Comparison of ENCODE assay signal across 10 cellular contexts in the genomic region with DNA sequence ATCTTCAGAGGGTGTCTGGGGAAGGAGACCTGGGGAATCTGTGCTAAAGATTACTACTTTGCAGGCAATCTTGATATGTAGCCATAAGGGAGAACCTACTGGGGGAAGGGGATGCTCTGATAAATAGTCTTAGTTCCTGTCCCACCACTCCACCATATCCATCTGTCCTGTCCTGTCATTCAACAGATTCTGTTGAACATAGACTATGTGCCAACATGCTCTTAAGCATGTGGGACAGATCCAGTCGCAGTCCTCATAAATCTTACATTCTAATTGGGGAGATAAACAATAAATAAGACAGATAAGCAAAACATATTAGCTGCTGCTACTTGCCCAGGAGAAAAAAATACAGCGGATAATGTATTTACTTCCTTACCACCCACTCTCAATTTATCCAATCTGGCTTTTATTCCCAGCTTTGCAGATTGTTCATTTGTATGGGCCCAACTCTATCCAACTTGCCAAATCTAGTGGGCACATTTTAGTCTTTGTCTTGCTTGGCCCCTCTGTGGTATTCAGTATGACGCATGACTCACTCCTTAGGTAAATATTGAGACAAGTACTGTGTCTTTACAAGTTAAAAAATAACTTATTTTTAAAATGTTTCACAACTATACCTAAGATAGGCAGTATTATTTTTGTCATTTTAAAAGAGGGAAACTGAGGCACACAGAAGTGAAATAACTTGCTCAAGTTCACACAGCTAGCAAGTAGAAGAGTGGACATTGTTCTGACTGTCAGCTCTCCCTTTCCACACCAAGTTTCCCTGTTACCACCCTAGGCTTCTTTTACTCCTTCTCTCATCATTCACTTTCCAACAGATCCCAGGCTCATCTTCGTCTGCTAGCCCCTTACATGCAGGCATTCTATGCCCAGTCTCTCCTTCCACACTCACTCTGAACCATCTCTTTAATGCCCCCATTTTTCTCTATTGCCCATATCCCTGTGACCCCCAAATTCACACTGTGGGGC.
A peak's percentile ranks its signal among the peaks of the same experiment; 100 is the strongest.
DNase-seq lines count a peak whose midpoint lies in the region; ATAC-seq lines count a peak whose summit lies in the region.
"Had no signal": no experiment of that assay in that cellular context is flagged by ENCODE, and none has a peak within 500 bp of the region (broad histone marks: within the 10 kb centered on the region; RNA-seq: fewer than 3 reads in every experiment).

No MANE protein-coding gene starts in this region.

- DNase-seq in HPDE6-E6E7 (ENCODE audit: extremely low spot score) (peak; percentile 58), SIG-M5 (lab: John Stamatoyannopoulos, UW) (peak; percentile 39), fibroblast of peridontal ligament (ENCODE audit: extremely low read depth) (peak; percentile 25), skeletal muscle cell (ENCODE audit: low read depth) (peak; percentile 18), NCI-H526 treated with DMSO at 0.1 percent for 48 hours (lab: John Stamatoyannopoulos, UW) (no peak)
- no peak for DNase-seq in activated effector memory CD4-positive, alpha-beta T cell treated with anti-CD3 and anti-CD28 coated beads, Interleukin-2, amount 50 U/mL, for 16 hours
- DNase-seq: immature natural killer cell, uterus had no signal

- no peak for ATAC-seq in GM18502 (IDR thresholded peaks at IDR 0.05; ENCODE audit: poor library complexity, unreplicated experiment)
- ATAC-seq: activated T-helper 17 cell treated with anti-CD3 and anti-CD28 coated beads, Interleukin-2, amount 50 U/mL, for 72 hours had no signal

- H3K4me3 ChIP-seq in skeletal muscle cell (ENCODE audit: low read depth, low read length), result no peak overlapping the region
- H3K4me3 ChIP-seq: uterus had no signal

Comparison
In these comparisons a context has a peak if more than half of its experiments do, and no peak if none do; other contexts are left out.
1. DNase-seq: peak in HPDE6-E6E7 (single experiment), SIG-M5 (single experiment), fibroblast of peridontal ligament (single experiment) and skeletal muscle cell (single experiment); none in NCI-H526 treated with DMSO at 0.1 percent for 48 hours (single experiment) and activated effector memory CD4-positive, alpha-beta T cell treated with anti-CD3 and anti-CD28 coated beads, Interleukin-2, amount 50 U/mL, for 16 hours (single experiment).